ENCODE assay signal across 8 cellular contexts in genomic region chrX:323721-324628, GRCh38. TPM values are rescaled to one million over a fixed set of nuclear protein-coding genes. Genes with fewer than 3 reads are reported as not detected.
DNase-seq lines count a peak whose midpoint lies in the region; ATAC-seq and TF ChIP-seq lines count a peak whose summit lies in the region.

No MANE protein-coding gene starts in this region.

- DNase-seq in SK-N-DZ (ENCODE audit: low spot score) (peak; percentile 80), erythroblast (lab: John Stamatoyannopoulos, UW) (no peak), pons (ENCODE audit: low spot score) (peak; percentile 25), endothelial cell (ENCODE audit: low spot score) (no peak), mucosa of gallbladder (ENCODE audit: low spot score) (no peak), KG1 (lab: John Stamatoyannopoulos, UW) (no peak)

- ATAC-seq in GM21737 (IDR thresholded peaks at IDR 0.05; ENCODE audit: unreplicated experiment) = peak; percentile 34
- no peak for ATAC-seq in GM19455 (IDR thresholded peaks at IDR 0.05; ENCODE audit: unreplicated experiment)

- no peak for TF ChIP-seq CTCF in endothelial cell (IDR thresholded peaks at IDR 0.05; ENCODE audit: unreplicated experiment)

- no peaks in the 10 kb centered on the region for H3K9me3 Mint-ChIP-seq in endothelial cell (ENCODE audit: unreplicated experiment)

- peaks cover 19% of the 10 kb centered on the region for H3K27me3 Mint-ChIP-seq in endothelial cell (ENCODE audit: unreplicated experiment)

- H3K36me3 Mint-ChIP-seq in endothelial cell (ENCODE audit: low read depth, unreplicated experiment) = no peaks in the 10 kb centered on the region

- peak; percentile 50 for TF ChIP-seq POLR2A in erythroblast (IDR thresholded peaks at IDR 0.05; ENCODE audit: low read length)

- no peak overlapping the region for H3K27ac Mint-ChIP-seq in endothelial cell (ENCODE audit: unreplicated experiment)

- no peak overlapping the region for H3K4me3 Mint-ChIP-seq in endothelial cell (ENCODE audit: unreplicated experiment)

- H3K4me1 Mint-ChIP-seq in endothelial cell (ENCODE audit: unreplicated experiment) = peaks cover 8% of the 10 kb centered on the region

RNA-seq across cellular contexts. Expression of gene GTPBP6, which starts 5.4 kb away (rescaled TPM):
- 32.5 and 41.2 TPM in 2 replicates for polyA plus RNA-seq in SK-N-DZ (2014; cell fraction: cytosol; rRNA removed)
- polyA plus RNA-seq in SK-N-DZ (2014; cell fraction: nucleus; rRNA removed) = 48.4 and 50.4 TPM in 2 replicates
- total RNA-seq in endothelial cell (ENCODE audit: unreplicated experiment) (47.2 TPM), mucosa of gallbladder (54.1 TPM)

RNA-seq across cellular contexts. Expression of gene PLCXD1, which starts 42.8 kb away (rescaled TPM):
- polyA plus RNA-seq in SK-N-DZ (2014; cell fraction: cytosol; rRNA removed) = 34.2 and 37.3 TPM in 2 replicates
- 34.9 and 36.7 TPM in 2 replicates for polyA plus RNA-seq in SK-N-DZ (2014; cell fraction: nucleus; rRNA removed)
- total RNA-seq in endothelial cell (ENCODE audit: unreplicated experiment) (21.7 TPM), mucosa of gallbladder (34.8 TPM)

Comparison
In these comparisons a context has a peak if more than half of its experiments do, and no peak if none do; other contexts are left out.
1. DNase-seq: peak in SK-N-DZ (single experiment) and pons (single experiment); none in erythroblast (0 of 2), endothelial cell (single experiment), mucosa of gallbladder (single experiment) and KG1 (single experiment).